ENCODE assay signal across 8 cellular contexts in genomic region chr14:62743118-62743517, GRCh38.
"Had no signal": no experiment of that assay in that cellular context is flagged by ENCODE, and none has a peak within 500 bp of the region (broad histone marks: within the 10 kb centered on the region; RNA-seq: fewer than 3 reads in every experiment).

No MANE protein-coding gene starts in this region.

- H3K9ac ChIP-seq: GM23248 had no signal

- H3K4me3 ChIP-seq: GM23248, HAP-1 had no signal

- H2AFZ ChIP-seq: GM23248, GM23338 had no signal

- H3K4me1 ChIP-seq: HAP-1 had no signal

- H3K9me3 ChIP-seq: HAP-1 had no signal

- H3K27ac ChIP-seq: GM23248 had no signal

- DNase-seq: GM23248, GOT3, H9, HCEC 1CT, HFFc6 had no signal

- ATAC-seq: GM23338, HCT116 had no signal

- H3K36me3 ChIP-seq: HAP-1 had no signal
